ENCODE assay signal across 1 cellular context in the genomic region with DNA sequence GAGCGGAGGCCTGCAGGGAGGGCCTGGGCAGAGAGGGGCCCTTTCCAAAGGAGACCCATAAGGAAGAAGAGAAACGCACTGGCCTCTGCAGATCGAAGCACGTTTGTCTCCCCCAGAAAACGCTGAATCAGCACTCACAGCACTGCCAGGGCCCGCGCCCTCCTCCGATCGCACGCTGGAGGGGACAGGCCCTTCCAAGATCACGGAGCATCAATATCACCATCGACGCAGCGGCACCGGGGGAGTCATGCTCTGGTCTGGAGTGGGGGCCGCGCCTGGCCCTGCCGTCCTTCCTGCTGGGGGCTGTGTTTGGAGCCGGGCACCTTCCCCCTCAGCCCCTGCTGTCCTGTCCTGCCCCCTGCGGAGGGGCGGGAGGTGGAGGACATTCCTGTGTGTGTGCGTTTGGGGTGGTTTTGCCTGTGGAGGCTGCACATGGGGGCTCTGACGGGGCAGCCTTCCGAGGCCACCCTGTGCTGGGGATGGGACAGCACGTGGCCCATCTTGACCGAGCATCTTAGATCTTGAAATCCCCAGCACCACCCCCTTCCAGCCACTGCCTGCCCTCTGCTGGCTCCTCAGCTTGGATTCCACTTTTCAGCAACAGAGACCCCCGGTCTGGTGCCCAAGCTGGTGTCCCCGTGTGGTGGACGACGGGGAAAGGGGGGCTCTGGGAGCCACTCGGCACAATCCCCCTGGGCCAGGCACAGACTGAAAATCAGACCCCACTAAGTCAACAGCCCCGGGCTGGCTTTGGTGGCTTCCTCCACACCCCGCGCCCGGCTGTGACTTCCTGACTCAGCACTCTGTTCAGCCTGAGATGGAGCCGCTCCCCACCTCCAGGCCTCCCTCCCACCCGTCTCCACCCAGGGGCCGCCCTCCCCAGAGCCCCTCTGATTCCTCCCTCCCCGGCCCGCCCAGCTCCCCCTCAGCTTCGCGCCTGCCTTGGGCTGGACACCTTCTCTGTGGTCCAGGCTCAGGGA.
TF ChIP-seq lines count a peak whose summit lies in the region.

No MANE protein-coding gene starts in this region.

TF ChIP-seq in GM12878, 131 proteins besides CTCF, POLR2A, EP300 and RAD21 (continued from another document):
- TF ChIP-seq, protein P1, sequence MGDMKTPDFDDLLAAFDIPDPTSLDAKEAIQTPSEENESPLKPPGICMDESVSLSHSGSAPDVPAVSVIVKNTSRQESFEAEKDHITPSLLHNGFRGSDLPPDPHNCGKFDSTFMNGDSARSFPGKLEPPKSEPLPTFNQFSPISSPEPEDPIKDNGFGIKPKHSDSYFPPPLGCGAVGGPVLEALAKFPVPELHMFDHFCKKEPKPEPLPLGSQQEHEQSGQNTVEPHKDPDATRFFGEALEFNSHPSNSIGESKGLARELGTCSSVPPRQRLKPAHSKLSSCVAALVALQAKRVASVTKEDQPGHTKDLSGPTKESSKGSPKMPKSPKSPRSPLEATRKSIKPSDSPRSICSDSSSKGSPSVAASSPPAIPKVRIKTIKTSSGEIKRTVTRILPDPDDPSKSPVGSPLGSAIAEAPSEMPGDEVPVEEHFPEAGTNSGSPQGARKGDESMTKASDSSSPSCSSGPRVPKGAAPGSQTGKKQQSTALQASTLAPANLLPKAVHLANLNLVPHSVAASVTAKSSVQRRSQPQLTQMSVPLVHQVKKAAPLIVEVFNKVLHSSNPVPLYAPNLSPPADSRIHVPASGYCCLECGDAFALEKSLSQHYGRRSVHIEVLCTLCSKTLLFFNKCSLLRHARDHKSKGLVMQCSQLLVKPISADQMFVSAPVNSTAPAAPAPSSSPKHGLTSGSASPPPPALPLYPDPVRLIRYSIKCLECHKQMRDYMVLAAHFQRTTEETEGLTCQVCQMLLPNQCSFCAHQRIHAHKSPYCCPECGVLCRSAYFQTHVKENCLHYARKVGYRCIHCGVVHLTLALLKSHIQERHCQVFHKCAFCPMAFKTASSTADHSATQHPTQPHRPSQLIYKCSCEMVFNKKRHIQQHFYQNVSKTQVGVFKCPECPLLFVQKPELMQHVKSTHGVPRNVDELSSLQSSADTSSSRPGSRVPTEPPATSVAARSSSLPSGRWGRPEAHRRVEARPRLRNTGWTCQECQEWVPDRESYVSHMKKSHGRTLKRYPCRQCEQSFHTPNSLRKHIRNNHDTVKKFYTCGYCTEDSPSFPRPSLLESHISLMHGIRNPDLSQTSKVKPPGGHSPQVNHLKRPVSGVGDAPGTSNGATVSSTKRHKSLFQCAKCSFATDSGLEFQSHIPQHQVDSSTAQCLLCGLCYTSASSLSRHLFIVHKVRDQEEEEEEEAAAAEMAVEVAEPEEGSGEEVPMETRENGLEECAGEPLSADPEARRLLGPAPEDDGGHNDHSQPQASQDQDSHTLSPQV (IDR thresholded peaks at IDR 0.05) = 0 out of 2 replicates have a peak, but pooled peaks have one; percentile 14
- TF ChIP-seq ZBTB40 (IDR thresholded peaks at IDR 0.05; ENCODE audit: borderline replicate concordance) (no peak), MXI1 (IDR thresholded peaks at IDR 0.05; ENCODE audit: low read depth, low read length) (peak; percentile 71), NFYA (IDR thresholded peaks at IDR 0.05; ENCODE audit: borderline replicate concordance, low read depth, low read length) (no peak), USF2 (IDR thresholded peaks at IDR 0.05; ENCODE audit: borderline replicate concordance, low read depth, low read length) (peak; percentile 34; the same call in 1 of the 2 replicates), POLR2AphosphoS5 (IDR thresholded peaks at IDR 0.05; ENCODE audit: low read length) (peak; percentile 57; the same call in 1 of the 2 replicates), SMC3 (IDR thresholded peaks at IDR 0.05; ENCODE audit: borderline replicate concordance, low read length) (peak; percentile 26; the same call in 1 of the 2 replicates), PAX5 (IDR thresholded peaks at IDR 0.05; ENCODE audit: borderline replicate concordance, low read depth, low read length) (no peak), CREM (IDR thresholded peaks at IDR 0.05; ENCODE audit: low read depth) (0 out of 2 replicates have a peak, but pooled peaks have one; percentile 7), BACH1 (IDR thresholded peaks at IDR 0.05; ENCODE audit: borderline replicate concordance) (0 out of 2 replicates have a peak, but pooled peaks have one; percentile 10), HDGF (IDR thresholded peaks at IDR 0.05) (peak; percentile 31; the same call in 1 of the 2 replicates), BHLHE40 (IDR thresholded peaks at IDR 0.05; ENCODE audit: borderline replicate concordance in 1 of 2, low read depth in 2 of 2, low read length in 1 of 2) (peak in 1 of 2 experiments; percentile 67; a peak in 2 of 4 replicates)
- TF ChIP-seq, protein P2, sequence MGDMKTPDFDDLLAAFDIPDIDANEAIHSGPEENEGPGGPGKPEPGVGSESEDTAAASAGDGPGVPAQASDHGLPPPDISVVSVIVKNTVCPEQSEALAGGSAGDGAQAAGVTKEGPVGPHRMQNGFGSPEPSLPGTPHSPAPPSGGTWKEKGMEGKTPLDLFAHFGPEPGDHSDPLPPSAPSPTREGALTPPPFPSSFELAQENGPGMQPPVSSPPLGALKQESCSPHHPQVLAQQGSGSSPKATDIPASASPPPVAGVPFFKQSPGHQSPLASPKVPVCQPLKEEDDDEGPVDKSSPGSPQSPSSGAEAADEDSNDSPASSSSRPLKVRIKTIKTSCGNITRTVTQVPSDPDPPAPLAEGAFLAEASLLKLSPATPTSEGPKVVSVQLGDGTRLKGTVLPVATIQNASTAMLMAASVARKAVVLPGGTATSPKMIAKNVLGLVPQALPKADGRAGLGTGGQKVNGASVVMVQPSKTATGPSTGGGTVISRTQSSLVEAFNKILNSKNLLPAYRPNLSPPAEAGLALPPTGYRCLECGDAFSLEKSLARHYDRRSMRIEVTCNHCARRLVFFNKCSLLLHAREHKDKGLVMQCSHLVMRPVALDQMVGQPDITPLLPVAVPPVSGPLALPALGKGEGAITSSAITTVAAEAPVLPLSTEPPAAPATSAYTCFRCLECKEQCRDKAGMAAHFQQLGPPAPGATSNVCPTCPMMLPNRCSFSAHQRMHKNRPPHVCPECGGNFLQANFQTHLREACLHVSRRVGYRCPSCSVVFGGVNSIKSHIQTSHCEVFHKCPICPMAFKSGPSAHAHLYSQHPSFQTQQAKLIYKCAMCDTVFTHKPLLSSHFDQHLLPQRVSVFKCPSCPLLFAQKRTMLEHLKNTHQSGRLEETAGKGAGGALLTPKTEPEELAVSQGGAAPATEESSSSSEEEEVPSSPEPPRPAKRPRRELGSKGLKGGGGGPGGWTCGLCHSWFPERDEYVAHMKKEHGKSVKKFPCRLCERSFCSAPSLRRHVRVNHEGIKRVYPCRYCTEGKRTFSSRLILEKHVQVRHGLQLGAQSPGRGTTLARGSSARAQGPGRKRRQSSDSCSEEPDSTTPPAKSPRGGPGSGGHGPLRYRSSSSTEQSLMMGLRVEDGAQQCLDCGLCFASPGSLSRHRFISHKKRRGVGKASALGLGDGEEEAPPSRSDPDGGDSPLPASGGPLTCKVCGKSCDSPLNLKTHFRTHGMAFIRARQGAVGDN (IDR thresholded peaks at IDR 0.05) = 0 out of 2 replicates have a peak, but pooled peaks have one; percentile 34
- TF ChIP-seq, protein P3, sequence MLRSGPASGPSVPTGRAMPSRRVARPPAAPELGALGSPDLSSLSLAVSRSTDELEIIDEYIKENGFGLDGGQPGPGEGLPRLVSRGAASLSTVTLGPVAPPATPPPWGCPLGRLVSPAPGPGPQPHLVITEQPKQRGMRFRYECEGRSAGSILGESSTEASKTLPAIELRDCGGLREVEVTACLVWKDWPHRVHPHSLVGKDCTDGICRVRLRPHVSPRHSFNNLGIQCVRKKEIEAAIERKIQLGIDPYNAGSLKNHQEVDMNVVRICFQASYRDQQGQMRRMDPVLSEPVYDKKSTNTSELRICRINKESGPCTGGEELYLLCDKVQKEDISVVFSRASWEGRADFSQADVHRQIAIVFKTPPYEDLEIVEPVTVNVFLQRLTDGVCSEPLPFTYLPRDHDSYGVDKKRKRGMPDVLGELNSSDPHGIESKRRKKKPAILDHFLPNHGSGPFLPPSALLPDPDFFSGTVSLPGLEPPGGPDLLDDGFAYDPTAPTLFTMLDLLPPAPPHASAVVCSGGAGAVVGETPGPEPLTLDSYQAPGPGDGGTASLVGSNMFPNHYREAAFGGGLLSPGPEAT (IDR thresholded peaks at IDR 0.05; ENCODE audit: low read depth) = 0 out of 2 replicates have a peak, but pooled peaks have one; percentile 7
- TF ChIP-seq, protein P4, sequence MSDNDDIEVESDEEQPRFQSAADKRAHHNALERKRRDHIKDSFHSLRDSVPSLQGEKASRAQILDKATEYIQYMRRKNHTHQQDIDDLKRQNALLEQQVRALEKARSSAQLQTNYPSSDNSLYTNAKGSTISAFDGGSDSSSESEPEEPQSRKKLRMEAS (IDR thresholded peaks at IDR 0.05; ENCODE audit: low read depth, low read length) = peak; percentile 78
- TF ChIP-seq, protein P5, sequence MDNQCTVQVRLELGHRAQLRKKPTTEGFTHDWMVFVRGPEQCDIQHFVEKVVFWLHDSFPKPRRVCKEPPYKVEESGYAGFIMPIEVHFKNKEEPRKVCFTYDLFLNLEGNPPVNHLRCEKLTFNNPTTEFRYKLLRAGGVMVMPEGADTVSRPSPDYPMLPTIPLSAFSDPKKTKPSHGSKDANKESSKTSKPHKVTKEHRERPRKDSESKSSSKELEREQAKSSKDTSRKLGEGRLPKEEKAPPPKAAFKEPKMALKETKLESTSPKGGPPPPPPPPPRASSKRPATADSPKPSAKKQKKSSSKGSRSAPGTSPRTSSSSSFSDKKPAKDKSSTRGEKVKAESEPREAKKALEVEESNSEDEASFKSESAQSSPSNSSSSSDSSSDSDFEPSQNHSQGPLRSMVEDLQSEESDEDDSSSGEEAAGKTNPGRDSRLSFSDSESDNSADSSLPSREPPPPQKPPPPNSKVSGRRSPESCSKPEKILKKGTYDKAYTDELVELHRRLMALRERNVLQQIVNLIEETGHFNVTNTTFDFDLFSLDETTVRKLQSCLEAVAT (IDR thresholded peaks at IDR 0.05) = 0 out of 2 replicates have a peak, but pooled peaks have one; percentile 4
TF ChIP-seq in GM12878: peak in this region for 14.
